ENCODE assay signal across 2 cellular contexts in genomic region chr14:35931346-35931745, GRCh38.
A peak's percentile ranks its signal among the peaks of the same experiment; 100 is the strongest.
TF ChIP-seq lines count a peak whose summit lies in the region.

No MANE protein-coding gene starts in this region.

TF ChIP-seq in HepG2, 621 proteins besides CTCF, POLR2A, EP300 and RAD21:
- TF ChIP-seq AKNA (CRISPR knock-in tag; IDR thresholded peaks at IDR 0.05; ENCODE audit: borderline replicate concordance) (no peak), CEBPB (IDR thresholded peaks at IDR 0.05; ENCODE audit: borderline replicate concordance, low read depth, low read length) (peak; percentile 55; the same call in 1 of the 2 replicates)

TF ChIP-seq in IMR-90, 13 proteins besides CTCF, POLR2A, EP300 and RAD21 (continued from another document):
- no peak for TF ChIP-seq RCOR1 (IDR thresholded peaks at IDR 0.05; ENCODE audit: insufficient replicate concordance, low read length)
- TF ChIP-seq CEBPB (IDR thresholded peaks at IDR 0.05; ENCODE audit: low read depth, low read length) = peak; percentile 58
- no peak for TF ChIP-seq RFX5 (IDR thresholded peaks at IDR 0.05; ENCODE audit: low read depth, low read length)
